ENCODE assay signal across 8 cellular contexts in the genomic region with DNA sequence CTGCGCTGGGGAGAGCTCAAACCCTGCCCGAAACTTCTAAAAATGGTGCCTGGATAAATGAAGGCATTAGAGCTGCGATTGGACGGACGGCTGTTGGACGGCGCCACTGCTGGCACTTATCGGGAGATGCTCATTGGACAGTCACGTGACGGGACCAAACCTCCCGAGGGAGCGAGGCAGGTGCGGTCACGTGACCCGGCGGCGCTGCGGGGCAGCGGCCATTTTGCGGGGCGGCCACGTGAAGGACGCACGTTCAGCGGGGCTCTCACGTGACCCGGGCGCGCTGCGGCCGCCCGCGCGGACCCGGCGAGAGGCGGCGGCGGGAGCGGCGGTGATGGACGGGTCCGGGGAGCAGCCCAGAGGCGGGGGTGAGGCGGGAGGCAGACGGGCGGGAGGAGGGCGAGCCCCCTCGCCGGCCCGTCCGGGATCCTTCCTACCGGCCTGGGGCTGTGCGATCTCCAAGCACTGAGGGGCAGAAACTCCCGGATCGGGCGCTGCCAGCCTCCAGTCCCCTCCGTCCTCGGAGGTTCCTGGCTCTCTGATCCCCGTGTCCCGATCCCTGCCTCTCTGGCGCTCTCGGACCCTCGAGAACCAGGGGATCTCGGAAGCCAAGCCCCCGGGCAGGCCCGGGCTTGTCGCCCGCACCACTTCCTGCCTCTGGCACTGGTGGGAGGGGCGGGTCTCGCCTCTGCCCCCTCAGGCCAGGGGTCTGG. TPM values are rescaled to one million over a fixed set of nuclear protein-coding genes. Genes with fewer than 3 reads are reported as not detected.
DNase-seq lines count a peak whose midpoint lies in the region; ATAC-seq and TF ChIP-seq lines count a peak whose summit lies in the region.

A gene (plus strand): TSS at position 281 of the 713 bp plus-strand sequence. CDS start 54 bp downstream, at position 335.

- H3K27ac Mint-ChIP-seq in activated naive CD8-positive, alpha-beta T cell treated with anti-CD3 and anti-CD28 coated beads, Interleukin-2, amount 10 ng/mL, durations not matched to agents 7 days and 5 days: peak within 1 kb of the TSS; percentile 94

- TF ChIP-seq CTCF in SU-DHL-6 (IDR thresholded peaks at IDR 0.05; ENCODE audit: insufficient read depth, low read length, poor library complexity, severe bottlenecking) (no peak), ovary (IDR thresholded peaks at IDR 0.05) (peak in 1 of 3 donors; percentile 40)

- H3K4me2 ChIP-seq in SU-DHL-6 (ENCODE audit: low read depth, low read length, poor library complexity, severe bottlenecking): peak within 1 kb of the TSS; percentile 72

- H3K9me3 ChIP-seq in SU-DHL-6 (ENCODE audit: insufficient read depth, low read length): no peaks in the 10 kb centered on the region
- H3K9me3 ChIP-seq in ovary: no peaks in the 10 kb centered on the region
- no peaks in the 10 kb centered on the region for H3K9me3 ChIP-seq in thymus (ENCODE audit: control insufficient read depth)

- H3K27me3 Mint-ChIP-seq in activated naive CD8-positive, alpha-beta T cell treated with anti-CD3 and anti-CD28 coated beads, Interleukin-2, amount 10 ng/mL, durations not matched to agents 7 days and 5 days: peaks cover 1% of the 10 kb centered on the region

- peak within 1 kb of the TSS; percentile 96 for H3K4me3 Mint-ChIP-seq in activated naive CD8-positive, alpha-beta T cell treated with anti-CD3 and anti-CD28 coated beads, Interleukin-2, amount 10 ng/mL, durations not matched to agents 7 days and 5 days

- TF ChIP-seq EP300 in ovary (IDR thresholded peaks at IDR 0.05): peak; percentile 24

- H3K9ac ChIP-seq in SU-DHL-6 (ENCODE audit: low read length): peak within 1 kb of the TSS; percentile 97

- H4K20me1 ChIP-seq in SU-DHL-6 (ENCODE audit: low read depth, low read length): no peaks in the 10 kb centered on the region

- H2AFZ ChIP-seq in SU-DHL-6 (ENCODE audit: low read depth, low read length, severe bottlenecking): peak within 1 kb of the TSS; percentile 56

- peak; percentile 72 for ATAC-seq in HG02623 (IDR thresholded peaks at IDR 0.05; ENCODE audit: unreplicated experiment)
- ATAC-seq in activated naive CD8-positive, alpha-beta T cell treated with anti-CD3 and anti-CD28 coated beads, Interleukin-2, amount 10 ng/mL, durations not matched to agents 7 days and 5 days (ENCODE audit: low read depth): peak; percentile 85

- peak; percentile 79 for TF ChIP-seq POLR2A in GM10847 (IDR thresholded peaks at IDR 0.05; ENCODE audit: extremely low read depth, insufficient read length)
- TF ChIP-seq POLR2A in ovary (IDR thresholded peaks at IDR 0.05): peak; percentile 64

- peaks cover 34% of the 10 kb centered on the region for H3K36me3 Mint-ChIP-seq in activated naive CD8-positive, alpha-beta T cell treated with anti-CD3 and anti-CD28 coated beads, Interleukin-2, amount 10 ng/mL, durations not matched to agents 7 days and 5 days

- intact Hi-C loops in head of caudate nucleus (cut with DNase I) (no loop called here), ovary (cut with DNase I) (no loop called here)

- H3K4me1 ChIP-seq in ovary (ENCODE audit: insufficient read depth) (peaks cover 3% of the 10 kb centered on the region), thymus (ENCODE audit: control insufficient read depth, insufficient read depth, low read length) (peaks cover 20% of the 10 kb centered on the region)

- peaks cover 28% of the 10 kb centered on the region for H3K4me1 Mint-ChIP-seq in activated naive CD8-positive, alpha-beta T cell treated with anti-CD3 and anti-CD28 coated beads, Interleukin-2, amount 10 ng/mL, durations not matched to agents 7 days and 5 days

- H3K36me3 ChIP-seq in SU-DHL-6 (ENCODE audit: low read length) (no peaks in the 10 kb centered on the region), ovary (no peaks in the 10 kb centered on the region), thymus (ENCODE audit: control insufficient read depth, insufficient read depth) (peaks cover 15% of the 10 kb centered on the region)

- H3K4me3 ChIP-seq in SU-DHL-6 (ENCODE audit: insufficient read depth, low read length, poor library complexity, severe bottlenecking) (peak within 1 kb of the TSS; percentile 85), ovary (peak within 1 kb of the TSS; percentile 65), thymus (ENCODE audit: low read length) (peak within 1 kb of the TSS; percentile 96)

- 0 out of 2 replicates have a peak, but pooled peaks cover 8% of the 10 kb centered on the region for H3F3A ChIP-seq in SU-DHL-6 (ENCODE audit: insufficient read depth)

- H3K27me3 ChIP-seq in SU-DHL-6 (ENCODE audit: low read length) (no peaks in the 10 kb centered on the region), ovary (no peaks in the 10 kb centered on the region), thymus (ENCODE audit: control insufficient read depth, insufficient read depth) (no peaks in the 10 kb centered on the region)

- WGBS in ovary, 3 donors: 0 to 1% (median 0%) methylated on average over 52 to 71 of the region's 71 CpGs
- whole genome bisulfite sequencing in thymus: under 1% methylated on average over 71 of the region's 71 CpGs

- peak within 1 kb of the TSS; percentile 85 for H3K27ac ChIP-seq in SU-DHL-6 (ENCODE audit: low read depth, low read length)
- peak within 1 kb of the TSS; percentile 16 to 28 for H3K27ac ChIP-seq in ovary
- peak within 1 kb of the TSS; percentile 86 for H3K27ac ChIP-seq in thymus (ENCODE audit: low read depth)

- H3K79me2 ChIP-seq in SU-DHL-6 (ENCODE audit: insufficient read depth, low read length): peaks cover 17% of the 10 kb centered on the region

- H3K9me2 ChIP-seq in SU-DHL-6 (replicated peaks; ENCODE audit: insufficient read depth, low read length): no peaks in the 10 kb centered on the region

- POLR2A ChIA-PET in activated naive CD8-positive, alpha-beta T cell treated with anti-CD3 and anti-CD28 coated beads, Interleukin-2, amount 10 ng/mL, durations not matched to agents 7 days and 5 days (lab: Charles Lee): interaction anchor here (0.6 to 2.1 kb wide), 14 partner anchors 8 to 412 kb away, joined by 3 to 12 read pairs (median 5); a partner anchor contains a TSS

- H3K9me3 Mint-ChIP-seq in activated naive CD8-positive, alpha-beta T cell treated with anti-CD3 and anti-CD28 coated beads, Interleukin-2, amount 10 ng/mL, durations not matched to agents 7 days and 5 days: no peaks in the 10 kb centered on the region

- peak; percentile 97 for DNase-seq in NCI-H1105 treated with DMSO at 0.1 percent for 48 hours (lab: John Stamatoyannopoulos, UW)
- DNase-seq in activated naive CD8-positive, alpha-beta T cell treated with anti-CD3 and anti-CD28 coated beads, Interleukin-2, amount 10 ng/mL, durations not matched to agents 7 days and 5 days: peak; percentile 94
- DNase-seq in head of caudate nucleus: peak; percentile 92 to 99 (median 97)
- DNase-seq in ovary: peak; percentile 95 to 98 (median 97)

RNA-seq across cellular contexts. Expression of the gene that starts here (rescaled TPM):
- 100 to 1,000 TPM; 285 to 296 TPM for total RNA-seq in activated naive CD8-positive, alpha-beta T cell treated with anti-CD3 and anti-CD28 coated beads, Interleukin-2, amount 10 ng/mL, durations not matched to agents 7 days and 5 days
- total RNA-seq in ovary: 10 to 100 TPM; 10.6 to 57.7 (median 45.9) TPM
- polyA plus RNA-seq in ovary (10 to 100 TPM; 14.6 to 48.1 TPM), thymus (126 TPM)

Comparison
In these comparisons a context has a peak if more than half of its experiments do, and no peak if none do; other contexts are left out.
1. Peak in every context shown above with its lines: DNase-seq, ATAC-seq, H3K4me3 ChIP-seq and H3K27ac ChIP-seq.
2. RNA of the gene that starts here (total RNA-seq): 285 to 296 TPM in activated naive CD8-positive, alpha-beta T cell treated with anti-CD3 and anti-CD28 coated beads, Interleukin-2, amount 10 ng/mL, durations not matched to agents 7 days and 5 days; 10.6 to 57.7 TPM in ovary; every median in the first group is over 4 times any median in the second.
3. H3K27ac ChIP-seq: peak in every context shown above with its lines; median percentile 86 in thymus; 85 in SU-DHL-6; 22 in ovary.